Comparison of ENCODE assay signal across 27 cellular contexts in the genomic region with DNA sequence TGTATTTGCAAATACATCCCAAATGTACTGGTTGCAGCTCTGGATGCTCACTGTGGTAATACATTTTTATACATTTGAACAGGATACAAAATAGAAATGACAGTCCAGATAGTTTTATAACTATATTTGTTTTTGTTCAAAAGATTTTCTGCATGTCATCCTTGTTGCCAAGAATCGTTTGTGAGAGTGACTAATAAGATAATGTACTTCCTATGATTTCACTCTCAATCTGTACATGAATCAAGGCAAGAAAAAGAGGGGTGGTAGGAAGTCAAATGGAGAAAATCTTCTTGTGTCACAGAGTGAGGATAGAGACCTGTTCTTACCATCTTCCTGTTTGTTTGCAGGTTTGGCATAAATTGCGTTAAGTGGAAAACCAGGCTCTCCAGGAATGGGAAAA. TPM values are rescaled to one million over a fixed set of nuclear protein-coding genes. Genes with fewer than 3 reads are reported as not detected.
DNase-seq lines count a peak whose midpoint lies in the region; ATAC-seq, FAIRE-seq and TF ChIP-seq lines count a peak whose summit lies in the region.
"Had no signal": no experiment of that assay in that cellular context is flagged by ENCODE, and none has a peak within 500 bp of the region (broad histone marks: within the 10 kb centered on the region; RNA-seq: fewer than 3 reads in every experiment).

No MANE protein-coding gene starts in this region.

- CTCF ChIA-PET in endothelial cell of umbilical vein (lab: Charles Lee), result no interaction called here

- TF ChIP-seq POLR2A in endothelial cell of umbilical vein (IDR thresholded peaks at IDR 0.05; ENCODE audit: low read depth, low read length), result no peak

- no peaks in the 10 kb centered on the region for H3K9me3 Mint-ChIP-seq in stimulated activated naive B cell treated with anti-CD40 and anti-IgM and Interleukin-4, amounts not matched to agents 10 μg/mL and 1 μg/mL and 100 μg/mL, for 72 hours
- H3K9me3 Mint-ChIP-seq: activated CD4-positive, alpha-beta T cell treated with anti-CD3 and anti-CD28 coated beads, Interleukin-2, amount 10 ng/mL, durations not matched to agents 7 days and 5 days; CD4-positive, CD25-positive, alpha-beta regulatory T cell; nephron; stimulated activated naive CD8-positive, alpha-beta T cell treated with anti-CD3 and anti-CD28 coated beads, Interleukin-15, Interleukin-2, amounts not matched to agents 100 ng/mL and 50 ng/mL, for 24 hours; T-cell had no signal

- in situ Hi-C loops in G401 (cut with HindIII; ENCODE audit: low sequenced_read_pairs), result no loop called here

- H3K27me3 ChIP-seq in cardiac muscle cell, result no peaks in the 10 kb centered on the region
- H3K27me3 ChIP-seq in endothelial cell of umbilical vein (ENCODE audit: control insufficient read depth in 2 of 2, insufficient read depth in 2 of 2, low read length in 2 of 2), result no peaks in the 10 kb centered on the region
- H3K27me3 ChIP-seq: heart left ventricle, transverse colon had no signal

- intact Hi-C loops in left ventricle myocardium superior (cut with micrococcal nuclease), result no loop called here
- intact Hi-C loops in endothelial cell of umbilical vein (cut with micrococcal nuclease), result no loop called here

- H3K27me3 Mint-ChIP-seq in T-helper 17 cell, result no peaks in the 10 kb centered on the region
- H3K27me3 Mint-ChIP-seq in stimulated activated naive B cell treated with anti-CD40 and anti-IgM and Interleukin-4, amounts not matched to agents 10 μg/mL and 1 μg/mL and 100 μg/mL, for 72 hours, result no peaks in the 10 kb centered on the region
- H3K27me3 Mint-ChIP-seq: activated CD4-positive, alpha-beta T cell treated with anti-CD3 and anti-CD28 coated beads, Interleukin-2, amount 10 ng/mL, durations not matched to agents 7 days and 5 days; CD4-positive, CD25-positive, alpha-beta regulatory T cell; stimulated activated naive CD8-positive, alpha-beta T cell treated with anti-CD3 and anti-CD28 coated beads, Interleukin-15, Interleukin-2, amounts not matched to agents 100 ng/mL and 50 ng/mL, for 24 hours; T-cell had no signal

- POLR2A ChIA-PET in endothelial cell of umbilical vein (lab: Charles Lee), result no interaction called here

- BruUV-seq in endothelial cell of umbilical vein (replicated peaks; lab: Mats Ljungman, UMichigan), result no TSS peak

- peaks cover 2% of the 10 kb centered on the region for H3K79me2 ChIP-seq in endothelial cell of umbilical vein (ENCODE audit: control insufficient read depth, insufficient read depth, low read length)

- peak; percentile 83 for FAIRE-seq in endothelial cell of umbilical vein (lab: Jason Lieb, UNC)
- FAIRE-seq: GM12892, H54 had no signal

- peak overlapping the region; percentile 8 for H3K4me2 ChIP-seq in endothelial cell of umbilical vein (ENCODE audit: insufficient read depth, low read length)

- no peak overlapping the region for H2AFZ ChIP-seq in endothelial cell of umbilical vein (ENCODE audit: low read depth, low read length)

- H3K9me3 ChIP-seq in cardiac muscle cell (ENCODE audit: low read depth), result no peaks in the 10 kb centered on the region
- H3K9me3 ChIP-seq in T-helper 17 cell (ENCODE audit: control insufficient read depth, low read length, poor library complexity, severe bottlenecking), result no peaks in the 10 kb centered on the region
- no peaks in the 10 kb centered on the region for H3K9me3 ChIP-seq in endothelial cell of umbilical vein (replicated peaks; ENCODE audit: control insufficient read depth, insufficient read depth, low read length)
- H3K9me3 ChIP-seq: heart left ventricle, transverse colon had no signal

- dilution Hi-C loops in endothelial cell of umbilical vein (cut with MboI; ENCODE audit: extremely low pct_ligation_motif_present, low sequenced_read_pairs), result no loop called here

- H4K20me1 ChIP-seq in endothelial cell of umbilical vein (replicated peaks; ENCODE audit: control insufficient read depth, extremely low read depth, insufficient read depth, low read length), result no peaks in the 10 kb centered on the region

- no peaks in the 10 kb centered on the region for H3K36me3 Mint-ChIP-seq in T-helper 17 cell (ENCODE audit: low read depth)
- H3K36me3 Mint-ChIP-seq in stimulated activated naive B cell treated with anti-CD40 and anti-IgM and Interleukin-4, amounts not matched to agents 10 μg/mL and 1 μg/mL and 100 μg/mL, for 72 hours, result peaks cover 19 to 41% of the 10 kb centered on the region in 2 donors

- H3K4me3 Mint-ChIP-seq in T-helper 17 cell, result no peak overlapping the region
- no peak overlapping the region for H3K4me3 Mint-ChIP-seq in stimulated activated naive B cell treated with anti-CD40 and anti-IgM and Interleukin-4, amounts not matched to agents 10 μg/mL and 1 μg/mL and 100 μg/mL, for 72 hours
- H3K4me3 Mint-ChIP-seq: activated CD4-positive, alpha-beta T cell treated with anti-CD3 and anti-CD28 coated beads, Interleukin-2, amount 10 ng/mL, durations not matched to agents 7 days and 5 days; CD4-positive, CD25-positive, alpha-beta regulatory T cell; nephron; stimulated activated naive CD8-positive, alpha-beta T cell treated with anti-CD3 and anti-CD28 coated beads, Interleukin-15, Interleukin-2, amounts not matched to agents 100 ng/mL and 50 ng/mL, for 24 hours; T-cell had no signal

- no peak overlapping the region for H3K9ac ChIP-seq in endothelial cell of umbilical vein (replicated peaks; ENCODE audit: extremely low read depth, insufficient read depth, low read length)

- TF ChIP-seq CTCF in cardiac muscle cell (IDR thresholded peaks at IDR 0.05; ENCODE audit: low read depth, low read length) (no peak), endothelial cell of umbilical vein (IDR thresholded peaks at IDR 0.05; ENCODE audit: extremely low read depth in 1 of 2, insufficient read depth in 1 of 2, low read depth in 1 of 2, low read length in 2 of 2) (no peak)

- ATAC-seq in left ventricle myocardium superior (no peak), T-helper 17 cell (no peak), HG02610 (IDR thresholded peaks at IDR 0.05; ENCODE audit: unreplicated experiment) (no peak)
- no peak for ATAC-seq in stimulated activated naive B cell treated with anti-CD40 and anti-IgM and Interleukin-4, amounts not matched to agents 10 μg/mL and 1 μg/mL and 100 μg/mL, for 72 hours (replicated peaks)
- ATAC-seq: heart left ventricle, T-cell had no signal

- H3K4me1 ChIP-seq in cardiac muscle cell (ENCODE audit: low read depth) (no peaks in the 10 kb centered on the region), endothelial cell of umbilical vein (ENCODE audit: control insufficient read depth, extremely low read depth, insufficient read depth, low read length) (peaks cover 14% of the 10 kb centered on the region)

- H3K9me1 ChIP-seq in endothelial cell of umbilical vein (replicated peaks; ENCODE audit: control insufficient read depth, extremely low read depth, insufficient read depth, low read length), result no peaks in the 10 kb centered on the region

- H3K4me1 Mint-ChIP-seq in T-helper 17 cell, result peaks cover 5% of the 10 kb centered on the region
- peaks cover 0 to 6% of the 10 kb centered on the region in 2 donors for H3K4me1 Mint-ChIP-seq in stimulated activated naive B cell treated with anti-CD40 and anti-IgM and Interleukin-4, amounts not matched to agents 10 μg/mL and 1 μg/mL and 100 μg/mL, for 72 hours
- H3K4me1 Mint-ChIP-seq: nephron had no signal

- H3K36me3 ChIP-seq in cardiac muscle cell (peaks cover 44% of the 10 kb centered on the region), endothelial cell of umbilical vein (ENCODE audit: control insufficient read depth in 2 of 2, extremely low read depth in 1 of 2, insufficient read depth in 2 of 2, low read length in 2 of 2) (peaks cover 7 to 16% of the 10 kb centered on the region in 2 experiments)

- H3K4me3 ChIP-seq in cardiac muscle cell (no peak overlapping the region), endothelial cell of umbilical vein (replicated peaks in 1 of 3; ENCODE audit: insufficient read depth in 1 of 3, low read depth in 1 of 3, low read length in 3 of 3) (no peak overlapping the region)
- H3K4me3 ChIP-seq: heart left ventricle, transverse colon had no signal

- H3K27ac ChIP-seq in cardiac muscle cell (peak overlapping the region; percentile 13), endothelial cell of umbilical vein (ENCODE audit: insufficient read depth, low read depth, low read length) (peak overlapping the region; percentile 53)
- H3K27ac ChIP-seq: heart left ventricle, transverse colon had no signal

- DNase-seq in cardiac muscle cell (ENCODE audit: low read depth in 1 of 2, low spot score in 1 of 2) (peak in 1 of 2 donors; percentile 15), left ventricle myocardium superior (no peak), T-helper 17 cell (no peak), endothelial cell of umbilical vein (ENCODE audit: low read depth, low spot score) (peak; percentile 30), CD1c-positive myeloid dendritic cell (ENCODE audit: extremely low spot score) (no peak), G401 (ENCODE audit: low spot score) (no peak)
- DNase-seq in stimulated activated naive B cell treated with anti-CD40 and anti-IgM and Interleukin-4, amounts not matched to agents 10 μg/mL and 1 μg/mL and 100 μg/mL, for 72 hours, result no peak
- DNase-seq: activated CD4-positive, alpha-beta T cell treated with anti-CD3 and anti-CD28 coated beads, Interleukin-2, amount 10 ng/mL, durations not matched to agents 7 days and 5 days; activated CD8-positive, alpha-beta memory T cell treated with anti-CD3 and anti-CD28 coated beads, Interleukin-2, amount 50 U/mL, for 4 hours; activated gamma-delta T cell treated with Interleukin-2 at 50 U/mL for 16 hours; amygdala; CD4-positive, CD25-positive, alpha-beta regulatory T cell; DMS153; effector CD8-positive, alpha-beta T cell; heart left ventricle; midbrain; NCI-H1436 treated with DMSO at 0.1 percent for 48 hours; NCI-H2171 treated with DMSO at 0.1 percent for 48 hours; NCI-H526 treated with DMSO at 0.1 percent for 48 hours; SHP77; T-cell; transverse colon had no signal

- H3K27ac Mint-ChIP-seq in T-helper 17 cell, result peak overlapping the region; percentile 4
- peak overlapping the region; percentile 3 for H3K27ac Mint-ChIP-seq in stimulated activated naive B cell treated with anti-CD40 and anti-IgM and Interleukin-4, amounts not matched to agents 10 μg/mL and 1 μg/mL and 100 μg/mL, for 72 hours
- H3K27ac Mint-ChIP-seq: activated CD4-positive, alpha-beta T cell treated with anti-CD3 and anti-CD28 coated beads, Interleukin-2, amount 10 ng/mL, durations not matched to agents 7 days and 5 days; CD4-positive, CD25-positive, alpha-beta regulatory T cell; nephron; stimulated activated naive CD8-positive, alpha-beta T cell treated with anti-CD3 and anti-CD28 coated beads, Interleukin-15, Interleukin-2, amounts not matched to agents 100 ng/mL and 50 ng/mL, for 24 hours; T-cell had no signal

RNA-seq across cellular contexts. Expression of a gene that starts 13.9 kb away (rescaled TPM):
- total RNA-seq in cardiac muscle cell (94.0 and 171 TPM in 2 replicates), left ventricle myocardium superior (82.3 TPM), T-helper 17 cell (100 to 1,000 TPM; 196 to 225 TPM), endothelial cell of umbilical vein (304 and 308 TPM in 2 replicates)
- polyA plus RNA-seq in cardiac muscle cell (228 and 245 TPM in 2 replicates), endothelial cell of umbilical vein (36.8 and 92.8 TPM in 2 replicates)
- polyA plus RNA-seq in endothelial cell of umbilical vein (2011; cell fraction: cytosol; rRNA removed), result 105 and 130 TPM in 2 replicates
- 42.3 and 46.2 TPM in 2 replicates for polyA plus RNA-seq in endothelial cell of umbilical vein (2011; cell fraction: nucleus; rRNA removed)
- 433 and 472 TPM in 2 replicates for polyA plus RNA-seq in endothelial cell of umbilical vein (2012)
- 30.2 and 32.9 TPM in 2 replicates for polyA minus RNA-seq in endothelial cell of umbilical vein
- 29.3 TPM for polyA minus RNA-seq in endothelial cell of umbilical vein (2011; cell fraction: cytosol; rRNA and poly(A)+ RNA removed)
- polyA minus RNA-seq in endothelial cell of umbilical vein (2011; cell fraction: nucleus; rRNA and poly(A)+ RNA removed), result 31.2 and 46.1 TPM in 2 replicates
- 601 and 663 TPM in 2 replicates for total RNA-seq in G401 (2014; rRNA removed; shearing (Covaris generic))

RNA-seq across cellular contexts. Expression of a gene that starts 31.8 kb away (rescaled TPM):
- total RNA-seq in cardiac muscle cell (9.9 and 18.6 TPM in 2 replicates), left ventricle myocardium superior (27.5 TPM), T-helper 17 cell (1 to 10 TPM; 4.4 to 5.2 TPM), endothelial cell of umbilical vein (25.0 and 29.6 TPM in 2 replicates)
- polyA plus RNA-seq in cardiac muscle cell (48.7 and 57.8 TPM in 2 replicates), endothelial cell of umbilical vein (17.8 and 26.6 TPM in 2 replicates)
- polyA plus RNA-seq in endothelial cell of umbilical vein (2011; cell fraction: cytosol; rRNA removed), result 19.2 and 20.8 TPM in 2 replicates
- 7.0 and 14.1 TPM in 2 replicates for polyA plus RNA-seq in endothelial cell of umbilical vein (2011; cell fraction: nucleus; rRNA removed)
- polyA plus RNA-seq in endothelial cell of umbilical vein (2012), result 26.9 and 36.5 TPM in 2 replicates
- 24.9 and 29.0 TPM in 2 replicates for polyA minus RNA-seq in endothelial cell of umbilical vein
- polyA minus RNA-seq in endothelial cell of umbilical vein (2011; cell fraction: cytosol; rRNA and poly(A)+ RNA removed), result 19.6 TPM
- 1.3 and 7.8 TPM in 2 replicates for polyA minus RNA-seq in endothelial cell of umbilical vein (2011; cell fraction: nucleus; rRNA and poly(A)+ RNA removed)
- total RNA-seq in G401 (2014; rRNA removed; shearing (Covaris generic)), result 33.8 and 59.0 TPM in 2 replicates

RNA-seq across cellular contexts. Expression of a gene that starts 32.4 kb away (rescaled TPM):
- total RNA-seq in cardiac muscle cell (41.8 and 43.3 TPM in 2 replicates), left ventricle myocardium superior (3.8 TPM), T-helper 17 cell (1 to 10 TPM; 3.2 to 3.5 TPM), endothelial cell of umbilical vein (7.9 and 11.7 TPM in 2 replicates)
- polyA plus RNA-seq in cardiac muscle cell (54.3 and 66.4 TPM in 2 replicates), endothelial cell of umbilical vein (11.6 and 12.4 TPM in 2 replicates)
- 16.3 and 17.3 TPM in 2 replicates for polyA plus RNA-seq in endothelial cell of umbilical vein (2011; cell fraction: cytosol; rRNA removed)
- 13.6 and 21.8 TPM in 2 replicates for polyA plus RNA-seq in endothelial cell of umbilical vein (2011; cell fraction: nucleus; rRNA removed)
- polyA plus RNA-seq in endothelial cell of umbilical vein (2012), result 18.6 and 26.9 TPM in 2 replicates
- 5.6 and 5.9 TPM in 2 replicates for polyA minus RNA-seq in endothelial cell of umbilical vein
- polyA minus RNA-seq in endothelial cell of umbilical vein (2011; cell fraction: cytosol; rRNA and poly(A)+ RNA removed), result 13.8 TPM
- polyA minus RNA-seq in endothelial cell of umbilical vein (2011; cell fraction: nucleus; rRNA and poly(A)+ RNA removed), result 3.8 and 6.2 TPM in 2 replicates
- total RNA-seq in G401 (2014; rRNA removed; shearing (Covaris generic)), result 68.9 and 76.3 TPM in 2 replicates

RNA-seq across cellular contexts. Expression of a gene that starts 32.7 kb away (rescaled TPM):
- total RNA-seq in cardiac muscle cell (37.2 and 55.4 TPM in 2 replicates), left ventricle myocardium superior (31.8 TPM), T-helper 17 cell (10 to 100 TPM; 40.1 to 42.6 TPM), endothelial cell of umbilical vein (76.6 and 89.0 TPM in 2 replicates)
- polyA plus RNA-seq in cardiac muscle cell (48.2 and 54.6 TPM in 2 replicates), endothelial cell of umbilical vein (54.2 and 56.0 TPM in 2 replicates)
- polyA plus RNA-seq in endothelial cell of umbilical vein (2011; cell fraction: cytosol; rRNA removed), result 48.8 and 49.6 TPM in 2 replicates
- polyA plus RNA-seq in endothelial cell of umbilical vein (2011; cell fraction: nucleus; rRNA removed), result 154 and 180 TPM in 2 replicates
- 37.3 and 51.9 TPM in 2 replicates for polyA plus RNA-seq in endothelial cell of umbilical vein (2012)
- polyA minus RNA-seq in endothelial cell of umbilical vein, result 62.4 and 80.4 TPM in 2 replicates
- polyA minus RNA-seq in endothelial cell of umbilical vein (2011; cell fraction: cytosol; rRNA and poly(A)+ RNA removed), result 45.4 TPM
- 48.7 and 60.1 TPM in 2 replicates for polyA minus RNA-seq in endothelial cell of umbilical vein (2011; cell fraction: nucleus; rRNA and poly(A)+ RNA removed)
- 50.5 and 61.0 TPM in 2 replicates for total RNA-seq in G401 (2014; rRNA removed; shearing (Covaris generic))
